1 cellular context compared by ENCODE assay signal in genomic region chr5:36690041-36690941, GRCh38.
A peak's percentile ranks its signal among the peaks of the same experiment; 100 is the strongest.
TF ChIP-seq lines count a peak whose summit lies in the region.

No MANE protein-coding gene starts in this region.

TF ChIP-seq in K562, 482 proteins besides CTCF, POLR2A, EP300 and RAD21 (continued from another document):
- no peak for TF ChIP-seq MEIS2 (IDR thresholded peaks at IDR 0.05; ENCODE audit: partially characterized antibody)
- TF ChIP-seq RUNX1 (IDR thresholded peaks at IDR 0.05; ENCODE audit: low read depth) = no peak
- TF ChIP-seq L3MBTL2 (IDR thresholded peaks at IDR 0.05) = no peak
- TF ChIP-seq HIVEP1 (CRISPR knock-in tag; IDR thresholded peaks at IDR 0.05) = no peak
- no peak for TF ChIP-seq ZNF384 (IDR thresholded peaks at IDR 0.05; ENCODE audit: low read depth, low read length)
- TF ChIP-seq GABPB1 (CRISPR knock-in tag; IDR thresholded peaks at IDR 0.05) = no peak
- TF ChIP-seq ZFPM2 (CRISPR knock-in tag; IDR thresholded peaks at IDR 0.05) = no peak
- TF ChIP-seq TCF15 (CRISPR knock-in tag; IDR thresholded peaks at IDR 0.05) = no peak
- no peak for TF ChIP-seq ZNF780A (CRISPR knock-in tag; IDR thresholded peaks at IDR 0.05)
- TF ChIP-seq NONO (IDR thresholded peaks at IDR 0.05; ENCODE audit: low read depth in 2 of 2, low read length in 1 of 2) = no peak
- no peak for TF ChIP-seq ZNF398 (CRISPR knock-in tag; IDR thresholded peaks at IDR 0.05)
- no peak for TF ChIP-seq RBM14 (IDR thresholded peaks at IDR 0.05; ENCODE audit: borderline replicate concordance, insufficient read depth, low read depth, low read length)
- TF ChIP-seq MLX (CRISPR knock-in tag; conservative IDR thresholded peaks at IDR 0.05) = no peak
- no peak for TF ChIP-seq XRCC3 (IDR thresholded peaks at IDR 0.05)
- TF ChIP-seq RFX1 (IDR thresholded peaks at IDR 0.05) = no peak
- no peak for TF ChIP-seq PYGO2 (tag; IDR thresholded peaks at IDR 0.05)
- TF ChIP-seq EHMT2 (IDR thresholded peaks at IDR 0.05) = no peak
- TF ChIP-seq ZNF232 (CRISPR knock-in tag; IDR thresholded peaks at IDR 0.05) = no peak
- peak; percentile 63; the same call in 1 of the 2 replicates for TF ChIP-seq SMC3 (conservative IDR thresholded peaks at IDR 0.05; ENCODE audit: insufficient read depth, low read depth, low read length)
- no peak for TF ChIP-seq BMI1 (IDR thresholded peaks at IDR 0.05; ENCODE audit: low read length)
- no peak for TF ChIP-seq HSF4 (CRISPR knock-in tag; IDR thresholded peaks at IDR 0.05; ENCODE audit: borderline replicate concordance)
- no peak for TF ChIP-seq RBM25 (IDR thresholded peaks at IDR 0.05; ENCODE audit: low read depth, low read length, severe bottlenecking)
- no peak for TF ChIP-seq CAMTA2 (CRISPR knock-in tag; conservative IDR thresholded peaks at IDR 0.05)
- no peak for TF ChIP-seq ZNF239 (CRISPR knock-in tag; IDR thresholded peaks at IDR 0.05)
- TF ChIP-seq SMARCE1 (IDR thresholded peaks at IDR 0.05) = no peak
- no peak for TF ChIP-seq CLOCK (CRISPR knock-in tag; IDR thresholded peaks at IDR 0.05; ENCODE audit: borderline replicate concordance)
- no peak for TF ChIP-seq TCFL5 (CRISPR knock-in tag; conservative IDR thresholded peaks at IDR 0.05)
- no peak for TF ChIP-seq HDGF (IDR thresholded peaks at IDR 0.05)
- peak; percentile 87 for TF ChIP-seq MBD1 (CRISPR knock-in tag; IDR thresholded peaks at IDR 0.05)
- TF ChIP-seq BCOR (IDR thresholded peaks at IDR 0.05) = no peak
- no peak for TF ChIP-seq PRMT5 (CRISPR knock-in tag; IDR thresholded peaks at IDR 0.05)
TF ChIP-seq in K562: peak in this region for 28.
